13 cellular contexts compared by ENCODE assay signal in genomic region chr1:6965914-6966241, GRCh38.
"Had no signal": no experiment of that assay in that cellular context is flagged by ENCODE, and none has a peak within 500 bp of the region (broad histone marks: within the 10 kb centered on the region; RNA-seq: fewer than 3 reads in every experiment).

No MANE protein-coding gene starts in this region.

- H3K27ac ChIP-seq: foreskin keratinocyte, right atrium auricular region, sigmoid colon, uterus had no signal

- H3K4me3 ChIP-seq: lung, right atrium auricular region, sigmoid colon, uterus had no signal

- ATAC-seq: foreskin keratinocyte, left cardiac atrium, left ventricle myocardium superior had no signal

- H3K36me3 ChIP-seq: right atrium auricular region, sigmoid colon, uterus had no signal

- DNase-seq: dermis blood vessel endothelial cell; foreskin keratinocyte; kidney; left cardiac atrium; left ventricle myocardium superior; sigmoid colon; small intestine; stimulated activated CD4-positive, alpha-beta T cell treated with anti-CD3 and anti-CD28 coated beads, Interleukin-2, amount 100 ng/mL, for 48 hours; stimulated activated naive CD4-positive, alpha-beta T cell treated with Interleukin-2 at 50 U/mL for 16 hours; trophoblast cell; uterus had no signal

- H3K4me1 ChIP-seq: foreskin keratinocyte, uterus had no signal

- H3K9me3 ChIP-seq: right atrium auricular region, sigmoid colon, uterus had no signal

- H3K27me3 ChIP-seq: uterus had no signal
